24 cellular contexts compared by ENCODE assay signal in genomic region chr1:6924891-6925290, GRCh38.
"Had no signal": no experiment of that assay in that cellular context is flagged by ENCODE, and none has a peak within 500 bp of the region (broad histone marks: within the 10 kb centered on the region; RNA-seq: fewer than 3 reads in every experiment).

No MANE protein-coding gene starts in this region.

- DNase-seq: activated CD4-positive, alpha-beta T cell treated with anti-CD3 and anti-CD28 coated beads for 36 hours; activated CD4-positive, alpha-beta T cell treated with anti-CD3 and anti-CD28 coated beads, Interleukin-2, amount 50 U/mL, for 4 hours; activated CD8-positive, alpha-beta memory T cell treated with anti-CD3 and anti-CD28 coated beads for 24 hours; activated CD8-positive, alpha-beta memory T cell treated with anti-CD3 and anti-CD28 coated beads, Interleukin-2, amount 50 U/mL, for 4 hours; activated naive CD4-positive, alpha-beta T cell; activated naive CD8-positive, alpha-beta T cell treated with anti-CD3 and anti-CD28 coated beads for 36 hours; activated T-cell treated with anti-CD3 and anti-CD28 coated beads, Interleukin-2, amount 50 U/mL, for 24 hours; brain microvascular endothelial cell; effector CD4-positive, alpha-beta T cell; heart left ventricle; mucosa of descending colon; naive B cell; occipital lobe; posterior cingulate gyrus; sigmoid colon; stimulated activated CD4-positive, alpha-beta T cell treated with anti-CD3 and anti-CD28 coated beads, Interleukin-4, amount 100 ng/mL, for 24 hours; stimulated activated naive CD4-positive, alpha-beta T cell treated with Interleukin-2 at 50 U/mL for 16 hours; T-helper 1 cell; T-helper 9 cell; thyroid gland had no signal

- ATAC-seq: activated CD4-positive, alpha-beta T cell treated with anti-CD3 and anti-CD28 coated beads for 36 hours; mucosa of descending colon; WTC11 had no signal

- H3K36me3 ChIP-seq: brain microvascular endothelial cell, heart left ventricle, sigmoid colon, thyroid gland had no signal

- H3K27ac ChIP-seq: brain microvascular endothelial cell, sigmoid colon, thyroid gland had no signal

- H3K27ac Mint-ChIP-seq: activated CD4-positive, alpha-beta T cell treated with anti-CD3 and anti-CD28 coated beads for 36 hours; activated naive CD8-positive, alpha-beta T cell treated with anti-CD3 and anti-CD28 coated beads for 36 hours; activated T-cell treated with anti-CD3 and anti-CD28 coated beads, Interleukin-2, amount 50 U/mL, for 24 hours; activated T-helper 2 cell treated with anti-CD3 and anti-CD28 coated beads, Interferon-gamma antibody, Interleukin-2, Interleukin-4, amounts not matched to agents 10 μg/mL and 5 μg/mL and 100 μg/mL, durations not matched to agents 14 hours and 24 hours and 36 hours; memory B cell; naive B cell; WTC11 had no signal

- H3K4me1 Mint-ChIP-seq: activated CD4-positive, alpha-beta T cell treated with anti-CD3 and anti-CD28 coated beads for 36 hours; activated naive CD8-positive, alpha-beta T cell treated with anti-CD3 and anti-CD28 coated beads for 36 hours; memory B cell; naive B cell had no signal

- H3K4me3 Mint-ChIP-seq: activated CD4-positive, alpha-beta T cell treated with anti-CD3 and anti-CD28 coated beads for 36 hours; activated naive CD8-positive, alpha-beta T cell treated with anti-CD3 and anti-CD28 coated beads for 36 hours; activated T-cell treated with anti-CD3 and anti-CD28 coated beads, Interleukin-2, amount 50 U/mL, for 24 hours; memory B cell; naive B cell; neural crest cell; WTC11 had no signal

- H3K27me3 ChIP-seq: brain microvascular endothelial cell, heart left ventricle, sigmoid colon, thyroid gland had no signal

- H3K36me3 Mint-ChIP-seq: memory B cell had no signal

- H3K4me3 ChIP-seq: heart left ventricle, mucosa of descending colon, sigmoid colon, thyroid gland had no signal

- H3K9me3 ChIP-seq: heart left ventricle, mucosa of descending colon, sigmoid colon, thyroid gland had no signal

- H3K9me3 Mint-ChIP-seq: activated T-cell treated with anti-CD3 and anti-CD28 coated beads, Interleukin-2, amount 50 U/mL, for 24 hours; activated T-helper 2 cell treated with anti-CD3 and anti-CD28 coated beads, Interferon-gamma antibody, Interleukin-2, Interleukin-4, amounts not matched to agents 10 μg/mL and 5 μg/mL and 100 μg/mL, durations not matched to agents 14 hours and 24 hours and 36 hours had no signal
